Comparison of ENCODE assay signal across 8 cellular contexts in the genomic region with DNA sequence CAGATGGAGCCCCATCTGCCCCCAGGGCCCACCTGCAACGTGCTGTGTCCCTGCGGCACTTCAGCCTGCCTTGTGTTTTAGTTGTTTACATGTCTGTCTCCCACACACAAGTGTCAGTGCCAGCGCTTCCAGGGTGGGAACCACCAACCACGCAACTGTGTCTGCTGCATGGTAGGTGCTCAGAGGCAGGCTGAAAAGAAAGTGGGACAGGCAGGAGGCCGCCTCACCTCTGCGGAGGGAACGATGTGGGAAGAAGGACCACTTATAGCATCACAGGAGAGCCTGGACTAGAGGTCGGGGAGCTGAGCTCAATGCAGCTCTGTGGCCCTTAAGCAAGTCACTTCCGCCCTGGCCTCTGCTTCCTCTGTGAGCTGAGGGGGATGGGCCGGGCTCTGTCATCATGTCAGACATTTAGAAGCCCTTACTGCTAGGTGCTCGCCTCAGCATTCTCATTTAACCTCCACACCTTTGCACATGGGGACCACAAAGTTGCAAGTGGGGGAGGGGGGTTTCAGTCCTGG. TPM values are rescaled to one million over a fixed set of nuclear protein-coding genes. Genes with fewer than 3 reads are reported as not detected.
DNase-seq lines count a peak whose midpoint lies in the region; ATAC-seq and TF ChIP-seq lines count a peak whose summit lies in the region.

No MANE protein-coding gene starts in this region.

- CTCF ChIA-PET in CD8-positive, alpha-beta T cell (lab: Charles Lee) = interaction anchor here (1.1 to 3.2 kb wide), 9 partner anchors 9 to 149 kb away, joined by 3 to 10 read pairs (median 5); partner anchors contain the start of gene SLC9A1

- peaks cover 4% of the 10 kb centered on the region for H3K36me3 Mint-ChIP-seq in CD8-positive, alpha-beta T cell
- H3K36me3 Mint-ChIP-seq in endothelial cell (ENCODE audit: low read depth, unreplicated experiment) = peaks cover 8% of the 10 kb centered on the region

- peak overlapping the region; percentile 72 for H3K27ac ChIP-seq in CD8-positive, alpha-beta T cell (ENCODE audit: low read depth, low read length)
- peak overlapping the region; percentile 82 for H3K27ac ChIP-seq in skeletal muscle tissue (ENCODE audit: low read depth, low read length)

- H3K4me3 Mint-ChIP-seq in CD8-positive, alpha-beta T cell = peak overlapping the region; percentile 87
- peak overlapping the region; percentile 56 for H3K4me3 Mint-ChIP-seq in endothelial cell (ENCODE audit: unreplicated experiment)

- DNase-seq in CD8-positive, alpha-beta T cell = peak; percentile 58 to 91 (median 73)
- peak; percentile 70 to 78 for DNase-seq in Kasumi-1 (lab: John Stamatoyannopoulos, UW)
- peak; percentile 83 to 87 for DNase-seq in activated CD4-positive, alpha-beta T cell treated with anti-CD3 and anti-CD28 coated beads, Interleukin-2, amount 50 U/mL, for 48 hours
- DNase-seq in endothelial cell (ENCODE audit: low spot score) = no peak
- no peak for DNase-seq in NCI-H2196 treated with DMSO at 0.1 percent for 48 hours (lab: John Stamatoyannopoulos, UW; ENCODE audit: unreplicated experiment)
- no peak for DNase-seq in NCI-H128 (lab: John Stamatoyannopoulos, UW; ENCODE audit: unreplicated experiment)
- DNase-seq in D341Med (ENCODE audit: low spot score) = no peak

- H3K36me3 ChIP-seq in CD8-positive, alpha-beta T cell (ENCODE audit: insufficient read depth, low read length) = no peaks in the 10 kb centered on the region
- no peaks in the 10 kb centered on the region for H3K36me3 ChIP-seq in skeletal muscle tissue (ENCODE audit: control insufficient read depth in 3 of 3, insufficient read depth in 3 of 3, low read length in 3 of 3)

- intact Hi-C loops in CD8-positive, alpha-beta T cell (cut with DNase I, micrococcal nuclease) = loop anchor here (1.0 kb wide), 1 partner anchor 18 kb away; the partner anchor contains the start of gene SLC9A1 (in 2 of the 2)

- H3K27ac Mint-ChIP-seq in CD8-positive, alpha-beta T cell = peak overlapping the region; percentile 100
- peak overlapping the region; percentile 92 for H3K27ac Mint-ChIP-seq in endothelial cell (ENCODE audit: unreplicated experiment)

- no peak for TF ChIP-seq CTCF in CD8-positive, alpha-beta T cell (IDR thresholded peaks at IDR 0.05)
- TF ChIP-seq CTCF in endothelial cell (IDR thresholded peaks at IDR 0.05; ENCODE audit: unreplicated experiment) = no peak

- POLR2A ChIA-PET in CD8-positive, alpha-beta T cell (lab: Charles Lee) = interaction anchor here (0.9 to 11.8 kb wide), 3 partner anchors 16 to 33 kb away, joined by 3 to 112 read pairs (median 14); partner anchors contain the start of gene SLC9A1

- peak overlapping the region in 2 of 3 donors; percentile 38 to 73 for H3K9ac ChIP-seq in skeletal muscle tissue (ENCODE audit: low read depth in 1 of 3, low read length in 3 of 3)

- H3K4me1 Mint-ChIP-seq in CD8-positive, alpha-beta T cell (ENCODE audit: low read depth) = peaks cover 61% of the 10 kb centered on the region
- H3K4me1 Mint-ChIP-seq in endothelial cell (ENCODE audit: unreplicated experiment) = peaks cover 49% of the 10 kb centered on the region

- H3K9me3 ChIP-seq in CD8-positive, alpha-beta T cell (ENCODE audit: low read length) = no peaks in the 10 kb centered on the region
- no peaks in the 10 kb centered on the region for H3K9me3 ChIP-seq in skeletal muscle tissue (ENCODE audit: control insufficient read depth in 3 of 3, low read length in 3 of 3)

- peak overlapping the region; percentile 41 for H3K4me3 ChIP-seq in CD8-positive, alpha-beta T cell (ENCODE audit: low read depth, low read length)
- H3K4me3 ChIP-seq in skeletal muscle tissue (ENCODE audit: low read length in 3 of 3) = peak overlapping the region in 2 of 3 donors; percentile 13 to 45

- H3K27me3 ChIP-seq in CD8-positive, alpha-beta T cell (ENCODE audit: insufficient read depth, low read length) = no peaks in the 10 kb centered on the region
- H3K27me3 ChIP-seq in skeletal muscle tissue (ENCODE audit: control insufficient read depth in 3 of 3, insufficient read depth in 3 of 3, low read length in 3 of 3) = no peaks in the 10 kb centered on the region

- peak; percentile 95 for ATAC-seq in CD8-positive, alpha-beta T cell

- H3K27me3 Mint-ChIP-seq in CD8-positive, alpha-beta T cell (ENCODE audit: low read depth) = no peaks in the 10 kb centered on the region
- H3K27me3 Mint-ChIP-seq in endothelial cell (ENCODE audit: unreplicated experiment) = peaks cover 15% of the 10 kb centered on the region

- no peaks in the 10 kb centered on the region for H3K9me3 Mint-ChIP-seq in CD8-positive, alpha-beta T cell
- no peaks in the 10 kb centered on the region for H3K9me3 Mint-ChIP-seq in endothelial cell (ENCODE audit: unreplicated experiment)

- H3K4me1 ChIP-seq in CD8-positive, alpha-beta T cell (ENCODE audit: insufficient read depth, low read length) = peaks cover 42% of the 10 kb centered on the region
- peaks cover 76 to 90% (median 85%) of the 10 kb centered on the region in 3 donors for H3K4me1 ChIP-seq in skeletal muscle tissue (ENCODE audit: control insufficient read depth in 3 of 3, insufficient read depth in 3 of 3, low read length in 3 of 3)

RNA-seq across cellular contexts. Expression of gene SLC9A1, which starts 17.8 kb away (rescaled TPM):
- total RNA-seq in CD8-positive, alpha-beta T cell = 10 to 100 TPM; 17.9 to 18.3 TPM
- total RNA-seq in endothelial cell (ENCODE audit: unreplicated experiment) (96.2 TPM), skeletal muscle tissue (1.6 TPM)

Comparison
In these comparisons a context has a peak if more than half of its experiments do, and no peak if none do; other contexts are left out.
1. DNase-seq: peak in CD8-positive, alpha-beta T cell (7 of 7), Kasumi-1 (2 of 2) and activated CD4-positive, alpha-beta T cell treated with anti-CD3 and anti-CD28 coated beads, Interleukin-2, amount 50 U/mL, for 48 hours (2 of 2); none in endothelial cell (single experiment), NCI-H2196 treated with DMSO at 0.1 percent for 48 hours (single experiment), NCI-H128 (single experiment) and D341Med (single experiment).